ENCODE assay signal across 8 cellular contexts in genomic region chr1:37999434-38000232, GRCh38. TPM values are rescaled to one million over a fixed set of nuclear protein-coding genes. Genes with fewer than 3 reads are reported as not detected.
A peak's percentile ranks its signal among the peaks of the same experiment; 100 is the strongest.
DNase-seq lines count a peak whose midpoint lies in the region; ATAC-seq lines count a peak whose summit lies in the region.

No MANE protein-coding gene starts in this region.

- peak overlapping the region; percentile 79 to 88 for H3K27ac ChIP-seq in esophagus (ENCODE audit: low read depth in 2 of 2, low read length in 1 of 2)

- H3K4me1 ChIP-seq in esophagus (ENCODE audit: control insufficient read depth in 2 of 2, insufficient read depth in 2 of 2, low read length in 1 of 2) = peaks cover 8 to 27% of the 10 kb centered on the region in 2 donors

- no peaks in the 10 kb centered on the region for H3K27me3 Mint-ChIP-seq in natural killer cell treated with Interleukin-12 subunit alpha and Interleukin-12 subunit beta and Interleukin-15 and Interleukin-18, amount 100 ng/mL, for 72 hours
- H3K27me3 Mint-ChIP-seq in T-helper 17 cell = peaks cover 16% of the 10 kb centered on the region

- H3K4me3 Mint-ChIP-seq in natural killer cell treated with Interleukin-12 subunit alpha and Interleukin-12 subunit beta and Interleukin-15 and Interleukin-18, amount 100 ng/mL, for 72 hours = peak overlapping the region; percentile 83
- no peak overlapping the region for H3K4me3 Mint-ChIP-seq in T-helper 17 cell

- H3K4me3 ChIP-seq in esophagus (ENCODE audit: low read depth in 1 of 2, low read length in 2 of 2) = no peak overlapping the region

- H3K36me3 Mint-ChIP-seq in natural killer cell treated with Interleukin-12 subunit alpha and Interleukin-12 subunit beta and Interleukin-15 and Interleukin-18, amount 100 ng/mL, for 72 hours = peaks cover 4% of the 10 kb centered on the region
- H3K36me3 Mint-ChIP-seq in T-helper 17 cell (ENCODE audit: low read depth) = peaks cover 6% of the 10 kb centered on the region

- H3K9me3 ChIP-seq in esophagus (ENCODE audit: control insufficient read depth in 2 of 2, insufficient read depth in 1 of 2, low read depth in 1 of 2, low read length in 1 of 2) (no peaks in the 10 kb centered on the region), T-helper 17 cell (ENCODE audit: control insufficient read depth, low read length, poor library complexity, severe bottlenecking) (no peaks in the 10 kb centered on the region)

- peaks cover 0 to 4% of the 10 kb centered on the region in 2 donors for H3K36me3 ChIP-seq in esophagus (ENCODE audit: control insufficient read depth in 2 of 2, insufficient read depth in 2 of 2, low read length in 1 of 2)

- 26 to 28% methylated on average over 9 of the region's 9 CpGs for WGBS in esophagus, 2 donors

- peak in 1 of 2 donors; percentile 70 for ATAC-seq in natural killer cell treated with Interleukin-12 subunit alpha and Interleukin-12 subunit beta and Interleukin-15 and Interleukin-18, amount 100 ng/mL, for 72 hours
- no peak for ATAC-seq in GM18517 (IDR thresholded peaks at IDR 0.05; ENCODE audit: unreplicated experiment)
- ATAC-seq in GM18511 (IDR thresholded peaks at IDR 0.05; ENCODE audit: unreplicated experiment) = no peak
- no peak for ATAC-seq in T-helper 17 cell

- peak overlapping the region; percentile 95 to 98 for H3K27ac Mint-ChIP-seq in natural killer cell treated with Interleukin-12 subunit alpha and Interleukin-12 subunit beta and Interleukin-15 and Interleukin-18, amount 100 ng/mL, for 72 hours
- no peak overlapping the region for H3K27ac Mint-ChIP-seq in T-helper 17 cell

- peaks cover 47 to 65% of the 10 kb centered on the region in 2 donors for H3K4me1 Mint-ChIP-seq in natural killer cell treated with Interleukin-12 subunit alpha and Interleukin-12 subunit beta and Interleukin-15 and Interleukin-18, amount 100 ng/mL, for 72 hours (ENCODE audit: low read depth in 2 of 2)
- H3K4me1 Mint-ChIP-seq in T-helper 17 cell = peaks cover 20% of the 10 kb centered on the region

- H3K27me3 ChIP-seq in esophagus (ENCODE audit: control insufficient read depth in 1 of 2, insufficient read depth in 2 of 2, low read length in 2 of 2) = no peaks in the 10 kb centered on the region

- DNase-seq in H4 (ENCODE audit: low spot score) = peak; percentile 70
- DNase-seq in SKM-1 (lab: John Stamatoyannopoulos, UW; ENCODE audit: unreplicated experiment) = peak; percentile 70
- DNase-seq in natural killer cell treated with Interleukin-12 subunit alpha and Interleukin-12 subunit beta and Interleukin-15 and Interleukin-18, amount 100 ng/mL, for 72 hours (ENCODE audit: low spot score) = peak; percentile 69
- no peak for DNase-seq in NK-92 (lab: John Stamatoyannopoulos, UW; ENCODE audit: unreplicated experiment)
- no peak for DNase-seq in T-helper 17 cell

- H3K9me3 Mint-ChIP-seq in natural killer cell treated with Interleukin-12 subunit alpha and Interleukin-12 subunit beta and Interleukin-15 and Interleukin-18, amount 100 ng/mL, for 72 hours = no peaks in the 10 kb centered on the region

RNA-seq across cellular contexts. Expression of gene FHL3, which starts 5.7 kb away (rescaled TPM):
- total RNA-seq in H4 (2014; rRNA removed; shearing (Covaris generic)) = 16.5 and 20.3 TPM in 2 replicates
- 10 to 100 TPM in 1 of 2 donors, 1 to 10 TPM in 1; 8.3 to 13.7 TPM for polyA plus RNA-seq in esophagus
- total RNA-seq in natural killer cell treated with Interleukin-12 subunit alpha and Interleukin-12 subunit beta and Interleukin-15 and Interleukin-18, amount 100 ng/mL, for 72 hours = 10 to 100 TPM; 24.5 TPM
- total RNA-seq in T-helper 17 cell = 1 to 10 TPM; 3.6 to 4.9 TPM

RNA-seq across cellular contexts. Expression of gene SF3A3, which starts 9.8 kb away (rescaled TPM):
- total RNA-seq in H4 (2014; rRNA removed; shearing (Covaris generic)) = 124 and 163 TPM in 2 replicates
- polyA plus RNA-seq in esophagus = 10 to 100 TPM; 10.6 to 21.4 TPM
- 100 to 1,000 TPM in 1 of 2 donors, 10 to 100 TPM in 1; 90.7 to 174 TPM for total RNA-seq in natural killer cell treated with Interleukin-12 subunit alpha and Interleukin-12 subunit beta and Interleukin-15 and Interleukin-18, amount 100 ng/mL, for 72 hours
- 10 to 100 TPM; 43.9 to 48.8 TPM for total RNA-seq in T-helper 17 cell

RNA-seq across cellular contexts. Expression of gene UTP11, which starts 12.9 kb away (rescaled TPM):
- 80.0 and 87.3 TPM in 2 replicates for total RNA-seq in H4 (2014; rRNA removed; shearing (Covaris generic))
- polyA plus RNA-seq in esophagus = 10 to 100 TPM; 16.3 to 32.0 TPM
- 10 to 100 TPM; 59.9 to 60.0 TPM for total RNA-seq in natural killer cell treated with Interleukin-12 subunit alpha and Interleukin-12 subunit beta and Interleukin-15 and Interleukin-18, amount 100 ng/mL, for 72 hours
- total RNA-seq in T-helper 17 cell = 10 to 100 TPM in 1 of 2 donors, 1 to 10 TPM in 1; 8.7 to 12.3 TPM

RNA-seq across cellular contexts. Expression of gene POU3F1, which starts 47.0 kb away (rescaled TPM):
- total RNA-seq in H4 (2014; rRNA removed; shearing (Covaris generic)) = not detected in 2 replicates
- polyA plus RNA-seq in esophagus = 1 to 10 TPM in 1 of 2 donors, under 1 TPM in 1; 0.22 to 1.4 TPM
- under 1 TPM; 0.50 to 0.93 TPM for total RNA-seq in natural killer cell treated with Interleukin-12 subunit alpha and Interleukin-12 subunit beta and Interleukin-15 and Interleukin-18, amount 100 ng/mL, for 72 hours
- under 1 TPM in 1 of 2 donors, not detected in 1; 0.17 TPM for total RNA-seq in T-helper 17 cell

RNA-seq across cellular contexts. Expression of gene INPP5B, which starts 52.8 kb away (rescaled TPM):
- total RNA-seq in H4 (2014; rRNA removed; shearing (Covaris generic)) = 10.3 and 11.7 TPM in 2 replicates
- polyA plus RNA-seq in esophagus = 1 to 10 TPM; 4.4 to 7.4 TPM
- total RNA-seq in natural killer cell treated with Interleukin-12 subunit alpha and Interleukin-12 subunit beta and Interleukin-15 and Interleukin-18, amount 100 ng/mL, for 72 hours = 10 to 100 TPM; 48.1 to 86.0 TPM
- 10 to 100 TPM; 16.7 to 24.5 TPM for total RNA-seq in T-helper 17 cell

Comparison
In these comparisons a context has a peak if more than half of its experiments do, and no peak if none do; other contexts are left out.
1. DNase-seq: peak in H4 (single experiment), SKM-1 (single experiment) and natural killer cell treated with Interleukin-12 subunit alpha and Interleukin-12 subunit beta and Interleukin-15 and Interleukin-18, amount 100 ng/mL, for 72 hours (single experiment); none in NK-92 (single experiment) and T-helper 17 cell (0 of 3).